ENCODE assay signal across 8 cellular contexts in genomic region chr9:97598461-97599288, GRCh38. TPM values are rescaled to one million over a fixed set of nuclear protein-coding genes. Genes with fewer than 3 reads are reported as not detected.
A peak's percentile ranks its signal among the peaks of the same experiment; 100 is the strongest.
DNase-seq lines count a peak whose midpoint lies in the region; ATAC-seq lines count a peak whose summit lies in the region.

No MANE protein-coding gene starts in this region.

- no peak overlapping the region for H3K4me3 ChIP-seq in adipocyte (ENCODE audit: low read length)

- peaks cover 25% of the 10 kb centered on the region for H3K36me3 ChIP-seq in adipocyte (ENCODE audit: control insufficient read depth, insufficient read depth, low read length, severe bottlenecking)

- peak; percentile 16 for DNase-seq in NCI-H1417 treated with DMSO at 0.1 percent for 48 hours (lab: John Stamatoyannopoulos, UW)
- DNase-seq in T follicular helper cell (ENCODE audit: low read depth) = peak; percentile 57
- peak; percentile 88 for DNase-seq in adipocyte (ENCODE audit: low read depth)
- DNase-seq in left cardiac atrium = peak; percentile 79
- peak; percentile 67 for DNase-seq in retina
- no peak for DNase-seq in 8988T

- ATAC-seq in GM18498 (IDR thresholded peaks at IDR 0.05; ENCODE audit: unreplicated experiment) (peak; percentile 89), HG02852 (IDR thresholded peaks at IDR 0.05; ENCODE audit: unreplicated experiment) (peak; percentile 85), left cardiac atrium (peak; percentile 55 to 72)

- intact Hi-C loops in left cardiac atrium (cut with DNase I) = loop anchor here (1.0 to 10.0 kb wide), 3 partner anchors 41 to 130 kb away; no protein-coding TSS in a partner anchor

- peaks cover 40% of the 10 kb centered on the region for H3K4me1 ChIP-seq in adipocyte (ENCODE audit: control insufficient read depth, insufficient read depth, low read length)

- H3K9me3 ChIP-seq in adipocyte (ENCODE audit: control insufficient read depth, low read length) = no peaks in the 10 kb centered on the region

- H3K27me3 ChIP-seq in adipocyte (replicated peaks; ENCODE audit: control insufficient read depth, insufficient read depth, low read length) = peaks cover 4% of the 10 kb centered on the region

- no peak overlapping the region for H3K9ac ChIP-seq in adipocyte (ENCODE audit: low read length)

RNA-seq across cellular contexts. Expression of gene TSTD2, which starts 34.5 kb away (rescaled TPM):
- 10 to 100 TPM; 15.5 to 18.6 TPM for total RNA-seq in left cardiac atrium

RNA-seq across cellular contexts. Expression of gene NCBP1, which starts 34.9 kb away (rescaled TPM):
- total RNA-seq in left cardiac atrium = 10 to 100 TPM; 22.4 to 22.7 TPM
